In the genomic region with DNA sequence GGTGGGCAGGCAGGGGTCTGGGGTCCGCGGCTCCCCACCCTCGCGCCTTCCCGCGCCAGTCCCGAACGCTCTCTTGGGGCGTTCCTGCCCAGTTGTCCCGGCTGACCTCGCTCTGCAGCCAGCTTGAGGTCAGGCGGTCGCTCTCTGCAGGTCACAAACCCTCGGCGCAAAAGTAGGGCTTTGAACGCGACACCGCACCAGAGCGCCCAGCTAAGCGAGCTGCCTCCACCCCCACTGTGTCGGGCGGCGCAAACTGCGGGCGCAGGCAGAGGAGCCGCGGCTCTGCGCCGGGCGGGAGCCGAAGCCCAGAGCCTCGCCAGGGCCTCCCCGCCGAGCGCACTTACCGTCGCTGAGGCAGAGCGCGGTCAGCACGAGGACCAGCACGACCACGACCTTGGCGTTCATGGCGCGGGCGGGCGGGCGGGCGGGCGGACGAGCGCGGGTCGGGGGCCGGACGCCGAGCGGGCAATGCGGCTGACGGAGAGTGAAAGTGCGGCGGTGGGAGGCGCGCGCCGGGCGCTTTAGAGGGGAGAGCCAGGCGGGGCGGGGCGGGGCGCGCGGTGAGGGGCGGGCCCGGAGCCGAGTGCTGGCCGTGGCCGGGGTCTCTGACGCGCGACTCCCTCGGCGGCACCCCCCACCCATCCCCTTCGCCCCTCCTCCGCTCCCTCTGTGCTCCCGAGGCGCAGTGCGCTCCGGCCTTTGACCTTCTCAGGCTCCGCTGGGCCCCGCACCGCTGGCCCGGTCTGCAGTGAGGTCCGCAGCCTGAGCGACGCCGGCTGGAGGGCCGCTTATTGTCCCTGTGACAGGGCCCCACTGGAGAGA, we compare ENCODE assay signal across 8 cellular contexts. TPM values are rescaled to one million over a fixed set of nuclear protein-coding genes. Genes with fewer than 3 reads are reported as not detected.
DNase-seq lines count a peak whose midpoint lies in the region; ATAC-seq and TF ChIP-seq lines count a peak whose summit lies in the region.

Gene CXCL12, minus strand, starts transcription at position 497 of the 822 bp plus-strand sequence. Its CDS starts 92 bp downstream, at position 405.

- no peaks in the 10 kb centered on the region for H3K9me3 ChIP-seq in BLaER1 treated with 17β-estradiol and CSF1 and Interleukin-3, amounts not matched to agents 10 nM and 100 nM (replicated peaks in 1 of 11)
- H3K9me3 ChIP-seq in Peyer's patch = no peaks in the 10 kb centered on the region

- H3K36me3 ChIP-seq in BLaER1 treated with 17β-estradiol and CSF1 and Interleukin-3, amounts not matched to agents 10 nM and 100 nM = no peaks in the 10 kb centered on the region
- H3K36me3 ChIP-seq in Peyer's patch = no peaks in the 10 kb centered on the region

- peaks cover 0 to 35% (median 10%) of the 10 kb centered on the region in 11 experiments; a peak in 13 of 22 replicates for H4K20me1 ChIP-seq in BLaER1 treated with 17β-estradiol and CSF1 and Interleukin-3, amounts not matched to agents 10 nM and 100 nM

- peak; percentile 17 for ATAC-seq in omental fat pad (ENCODE audit: low FRiP score)
- no peak for ATAC-seq in HG02970 (IDR thresholded peaks at IDR 0.05; ENCODE audit: low FRiP score, unreplicated experiment)
- no peak for ATAC-seq in HG03139 (IDR thresholded peaks at IDR 0.05; ENCODE audit: unreplicated experiment)

- peak within 1 kb of the TSS in 4 of 11 experiments; percentile 41 to 53 (median 43); a peak in 4 of 22 replicates for H3K9ac ChIP-seq in BLaER1 treated with 17β-estradiol and CSF1 and Interleukin-3, amounts not matched to agents 10 nM and 100 nM

- TF ChIP-seq POLR2A in Peyer's patch (IDR thresholded peaks at IDR 0.05) = no peak

- TF ChIP-seq CTCF in Peyer's patch (IDR thresholded peaks at IDR 0.05) = no peak
- no peak for TF ChIP-seq CTCF in fibroblast of the aortic adventitia (IDR thresholded peaks at IDR 0.05; ENCODE audit: insufficient read depth, low read length)
- no peak for TF ChIP-seq CTCF in omental fat pad (IDR thresholded peaks at IDR 0.05)

- no peak within 1 kb of the TSS for H3K27ac ChIP-seq in BLaER1 treated with 17β-estradiol and CSF1 and Interleukin-3, amounts not matched to agents 10 nM and 100 nM
- peak within 1 kb of the TSS; percentile 51 to 67 (median 65) for H3K27ac ChIP-seq in Peyer's patch

- peak within 1 kb of the TSS; percentile 50 to 67 (median 57) for H3K4me3 ChIP-seq in BLaER1 treated with 17β-estradiol and CSF1 and Interleukin-3, amounts not matched to agents 10 nM and 100 nM
- H3K4me3 ChIP-seq in Peyer's patch = peak within 1 kb of the TSS; percentile 35 to 65 (median 50)
- H3K4me3 ChIP-seq in fibroblast of the aortic adventitia (ENCODE audit: low read depth, low read length) = peak within 1 kb of the TSS; percentile 88

- H3K4me1 ChIP-seq in BLaER1 treated with 17β-estradiol and CSF1 and Interleukin-3, amounts not matched to agents 10 nM and 100 nM = peaks cover 8 to 18% (median 14%) of the 10 kb centered on the region in 10 experiments; a peak in 18 of 20 replicates
- peaks cover 0 to 16% (median 0%) of the 10 kb centered on the region in 4 donors for H3K4me1 ChIP-seq in Peyer's patch

- peak in 1 of 3 donors; percentile 53 for DNase-seq in Peyer's patch
- peak; percentile 32 for DNase-seq in fibroblast of the aortic adventitia (ENCODE audit: low read depth)
- DNase-seq in omental fat pad (ENCODE audit: low spot score) = no peak
- DNase-seq in NCI-H1092 treated with DMSO at 0.1 percent for 48 hours (lab: John Stamatoyannopoulos, UW) = no peak
- no peak for DNase-seq in NCI-H1694 (lab: John Stamatoyannopoulos, UW)

- H3K27me3 ChIP-seq in BLaER1 treated with 17β-estradiol and CSF1 and Interleukin-3, amounts not matched to agents 10 nM and 100 nM = peaks cover 42 to 60% (median 49%) of the 10 kb centered on the region in 11 experiments
- H3K27me3 ChIP-seq in Peyer's patch = peaks cover 0 to 11% of the 10 kb centered on the region in 2 donors

- H3K4me2 ChIP-seq in BLaER1 treated with 17β-estradiol and CSF1 and Interleukin-3, amounts not matched to agents 10 nM and 100 nM = peak within 1 kb of the TSS; percentile 79 to 96 (median 90)

RNA-seq across cellular contexts. Expression of gene CXCL12, which starts in this region (rescaled TPM):
- total RNA-seq in Peyer's patch (10 to 100 TPM in 2 of 4 donors, 1 to 10 TPM in 2; 6.7 to 65.2 (median 13.9) TPM), fibroblast of the aortic adventitia (ENCODE audit: low replicate concordance) (54.1 and 381 TPM in 2 replicates), omental fat pad (100 to 1,000 TPM in 2 of 4 donors, 10 to 100 TPM in 2; 53.4 to 277 (median 117) TPM)

Comparison
In these comparisons a context has a peak if more than half of its experiments do, and no peak if none do; other contexts are left out.
1. H3K27ac ChIP-seq: peak in Peyer's patch (4 of 4); none in BLaER1 treated with 17β-estradiol and CSF1 and Interleukin-3, amounts not matched to agents 10 nM and 100 nM (0 of 11).
2. Peak in every context shown above with its lines, with median percentiles within 50 percentile points of each other: H3K4me3 ChIP-seq.